In the genomic region with DNA sequence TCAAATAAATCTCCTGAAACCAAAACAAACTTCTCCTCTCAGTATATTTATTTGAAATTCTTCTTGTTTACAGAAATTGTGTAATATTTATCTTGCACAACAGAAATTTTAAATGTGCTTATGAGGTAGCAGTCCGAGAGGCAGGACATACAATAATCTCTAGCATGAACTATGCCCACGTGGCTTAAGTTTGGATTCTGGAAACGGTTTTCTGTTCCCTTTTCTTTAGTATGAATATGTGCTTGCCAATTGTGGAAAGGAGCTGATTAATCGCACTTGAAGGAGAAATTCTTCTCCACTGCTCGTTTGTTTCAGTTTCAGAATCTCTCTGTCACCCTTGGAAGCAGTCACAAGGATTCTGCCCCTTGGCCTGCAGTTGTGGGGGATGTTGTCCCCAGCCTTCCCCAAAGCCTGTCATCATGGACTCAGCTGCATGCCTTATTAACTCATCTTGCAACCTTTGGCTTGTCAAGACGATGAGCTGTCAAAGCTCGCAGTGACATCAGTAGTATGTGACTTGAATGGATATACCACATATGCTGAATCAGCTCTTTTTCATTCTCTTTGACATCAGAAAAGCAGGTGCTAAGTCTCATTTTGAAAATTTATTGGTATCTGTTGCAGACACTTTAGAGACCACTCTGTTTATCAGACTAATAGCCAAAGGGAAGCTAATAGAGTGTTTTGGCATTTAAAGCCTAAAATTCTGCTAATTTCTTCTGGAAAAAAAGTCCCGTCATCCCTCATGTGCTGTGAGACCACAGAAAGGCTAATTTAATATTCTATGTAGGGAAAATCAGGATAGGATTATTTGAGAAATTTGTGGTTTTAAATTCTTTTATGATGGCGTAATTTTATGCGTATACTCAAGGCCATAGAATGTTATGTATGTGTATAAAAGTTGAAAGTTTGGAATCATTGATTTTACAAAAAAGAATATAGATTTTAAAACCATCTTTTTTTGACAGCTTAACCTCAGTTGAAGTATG, we compare ENCODE assay signal across 8 cellular contexts.
DNase-seq lines count a peak whose midpoint lies in the region; ATAC-seq, FAIRE-seq and TF ChIP-seq lines count a peak whose summit lies in the region.

No MANE protein-coding gene starts in this region.

- H3K27ac ChIP-seq in GM12878 (ENCODE audit: control insufficient read depth, insufficient read depth) (no peak overlapping the region; the same call in 1 of the 2 replicates), lower lobe of right lung (peak overlapping the region; percentile 12), vagina (peak overlapping the region; percentile 72)

- in situ Hi-C loops in GM12878 (cut with MboI) = no loop called here

- CTCF ChIA-PET in GM12878 (lab: Yijun Ruan, JAX) = interaction anchor here (0.8 to 2.5 kb wide), 10 partner anchors 9 to 168 kb away, joined by 3 to 11 read pairs (median 4); no protein-coding TSS in a partner anchor

- no peaks in the 10 kb centered on the region for H4K20me1 ChIP-seq in GM12878 (ENCODE audit: control insufficient read depth, insufficient read depth)

- H3K4me1 ChIP-seq in GM12878 (ENCODE audit: control insufficient read depth, insufficient read depth, low read length) (peaks cover 11% of the 10 kb centered on the region), lower lobe of right lung (peaks cover 22% of the 10 kb centered on the region), vagina (peaks cover 32% of the 10 kb centered on the region)

- no peak for TF ChIP-seq EP300 in GM12878 (IDR thresholded peaks at IDR 0.05; ENCODE audit: borderline replicate concordance in 1 of 2, control insufficient read depth in 1 of 2, low read depth in 2 of 2, low read length in 2 of 2)

- H2AFZ ChIP-seq in GM12878 (ENCODE audit: control insufficient read depth, low read depth, low read length) = no peak overlapping the region

- FAIRE-seq in GM12878 (lab: Jason Lieb, UNC) = no peak

- peak overlapping the region; percentile 56 for H3K4me2 ChIP-seq in GM12878 (ENCODE audit: control insufficient read depth, insufficient read depth)

- 38% methylated on average over 10 of the region's 10 CpGs for WGBS in GM12878 (ENCODE audit: insufficient coverage, insufficient replicate concordance, low lambda C conversion rate, missing lambda C conversion rate)

- peaks cover 75% of the 10 kb centered on the region for H3K79me2 ChIP-seq in GM12878 (ENCODE audit: control insufficient read depth, insufficient read depth, low read length)

- SMC1A ChIA-PET in GM12878 (lab: Charles Lee; ENCODE audit: uncharacterized antibody, unreplicated experiment) = interaction anchor here (0.6 to 3.1 kb wide), 19 partner anchors 8 to 164 kb away, joined by 3 to 18 read pairs (median 3); no protein-coding TSS in a partner anchor

- no peak for TF ChIP-seq POLR2A in GM12878 (IDR thresholded peaks at IDR 0.05; ENCODE audit: low read depth, low read length)
- no peak for TF ChIP-seq POLR2A in vagina (IDR thresholded peaks at IDR 0.05)

- TF ChIP-seq RAD21 in GM12878 (IDR thresholded peaks at IDR 0.05; ENCODE audit: insufficient read depth, low read depth, low read length) = no peak

- TF ChIP-seq CTCF in GM12878 (IDR thresholded peaks at IDR 0.05 in 2 of 3, conservative IDR thresholded peaks at IDR 0.05 in 1 of 3; ENCODE audit: control insufficient read depth in 2 of 3, extremely low read depth in 1 of 3, insufficient read depth in 1 of 3, low read depth in 3 of 3, low read length in 3 of 3) = no peak
- no peak for TF ChIP-seq CTCF in lower lobe of right lung (IDR thresholded peaks at IDR 0.05)
- no peak for TF ChIP-seq CTCF in vagina (IDR thresholded peaks at IDR 0.05)

- no peaks in the 10 kb centered on the region for H3K27me3 ChIP-seq in GM12878 (replicated peaks in 1 of 2; ENCODE audit: control insufficient read depth in 2 of 2, insufficient read depth in 2 of 2, low read length in 1 of 2)
- H3K27me3 ChIP-seq in lower lobe of right lung (ENCODE audit: low read depth) = no peaks in the 10 kb centered on the region
- H3K27me3 ChIP-seq in vagina = no peaks in the 10 kb centered on the region

- H3K9ac ChIP-seq in GM12878 (ENCODE audit: control insufficient read depth, insufficient read depth, low read length) = no peak overlapping the region

- ATAC-seq in GM12878 (peak; percentile 90), lower lobe of right lung (peak; percentile 83), GM19023 (IDR thresholded peaks at IDR 0.05; ENCODE audit: unreplicated experiment) (no peak), HG03045 (IDR thresholded peaks at IDR 0.05; ENCODE audit: unreplicated experiment) (no peak)

- H3K9me3 ChIP-seq in GM12878 (replicated peaks; ENCODE audit: control insufficient read depth, insufficient read depth, low read length) = no peaks in the 10 kb centered on the region; the same call in 1 of the 3 replicates
- no peaks in the 10 kb centered on the region for H3K9me3 ChIP-seq in lower lobe of right lung
- H3K9me3 ChIP-seq in vagina = no peaks in the 10 kb centered on the region

- no TSS peak for BruUV-seq in GM12878 (replicated peaks; lab: Mats Ljungman, UMichigan)

- intact Hi-C loops in GM12878 (cut with micrococcal nuclease; ENCODE audit: unreplicated experiment) (no loop called here), lower lobe of right lung (cut with DNase I) (no loop called here), vagina (cut with DNase I) (no loop called here)

- POLR2A ChIA-PET in GM12878 (lab: Charles Lee) = interaction anchor here (0.8 to 1.4 kb wide), 3 partner anchors 14 to 20 kb away, joined by 3 to 4 read pairs (median 4); no protein-coding TSS in a partner anchor

- DNase-seq in GM03348 (ENCODE audit: low spot score) (peak; percentile 28), HuH-7.5 (ENCODE audit: low spot score) (peak; percentile 31), GM12878 (ENCODE audit: low read depth, low spot score) (peak; percentile 30), lower lobe of right lung (no peak), vagina (ENCODE audit: extremely low spot score in 2 of 2) (no peak), NCI-H1694 (lab: John Stamatoyannopoulos, UW) (no peak)

- H3K4me3 ChIP-seq in GM12878 = no peak overlapping the region
- peak overlapping the region; percentile 38 for H3K4me3 ChIP-seq in lower lobe of right lung
- peak overlapping the region in 1 of 2 donors; percentile 29 for H3K4me3 ChIP-seq in vagina

- RAD21 ChIA-PET in GM12878 (lab: Charles Lee; ENCODE audit: unreplicated experiment) = interaction anchor here (0.5 to 1.5 kb wide), 11 partner anchors 9 to 544 kb away, joined by 3 to 4 read pairs (median 4); no protein-coding TSS in a partner anchor

- H3K36me3 ChIP-seq in GM12878 (ENCODE audit: control insufficient read depth in 2 of 2, insufficient read depth in 2 of 2, low read length in 1 of 2) (no peaks in the 10 kb centered on the region; a peak in 1 of 4 replicates), lower lobe of right lung (no peaks in the 10 kb centered on the region), vagina (no peaks in the 10 kb centered on the region)

TF ChIP-seq in GM12878, 131 proteins besides CTCF, POLR2A, EP300 and RAD21 (continues in another document):
- peak; percentile 59; the same call in 1 of the 2 replicates for TF ChIP-seq SPI1 (IDR thresholded peaks at IDR 0.05; ENCODE audit: borderline replicate concordance, insufficient read depth, low read depth, low read length)
- TF ChIP-seq NR2F1 (conservative IDR thresholded peaks at IDR 0.05) = 0 out of 2 replicates have a peak, but pooled peaks have one; percentile 24
- no peak for TF ChIP-seq LARP7 (IDR thresholded peaks at IDR 0.05)
- TF ChIP-seq YY1 (IDR thresholded peaks at IDR 0.05; ENCODE audit: low read depth, low read length) = no peak
- no peak for TF ChIP-seq MYB (IDR thresholded peaks at IDR 0.05; ENCODE audit: borderline replicate concordance, low read depth, low read length)
- TF ChIP-seq, protein P1, sequence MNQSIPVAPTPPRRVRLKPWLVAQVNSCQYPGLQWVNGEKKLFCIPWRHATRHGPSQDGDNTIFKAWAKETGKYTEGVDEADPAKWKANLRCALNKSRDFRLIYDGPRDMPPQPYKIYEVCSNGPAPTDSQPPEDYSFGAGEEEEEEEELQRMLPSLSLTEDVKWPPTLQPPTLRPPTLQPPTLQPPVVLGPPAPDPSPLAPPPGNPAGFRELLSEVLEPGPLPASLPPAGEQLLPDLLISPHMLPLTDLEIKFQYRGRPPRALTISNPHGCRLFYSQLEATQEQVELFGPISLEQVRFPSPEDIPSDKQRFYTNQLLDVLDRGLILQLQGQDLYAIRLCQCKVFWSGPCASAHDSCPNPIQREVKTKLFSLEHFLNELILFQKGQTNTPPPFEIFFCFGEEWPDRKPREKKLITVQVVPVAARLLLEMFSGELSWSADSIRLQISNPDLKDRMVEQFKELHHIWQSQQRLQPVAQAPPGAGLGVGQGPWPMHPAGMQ (IDR thresholded peaks at IDR 0.05; ENCODE audit: borderline replicate concordance) = no peak
- no peak for TF ChIP-seq MAX (IDR thresholded peaks at IDR 0.05; ENCODE audit: low read depth, low read length)
- no peak for TF ChIP-seq ZBED1 (IDR thresholded peaks at IDR 0.05; ENCODE audit: borderline replicate concordance)
- no peak for TF ChIP-seq RUNX3 (IDR thresholded peaks at IDR 0.05; ENCODE audit: low read length)
- TF ChIP-seq, protein P2, sequence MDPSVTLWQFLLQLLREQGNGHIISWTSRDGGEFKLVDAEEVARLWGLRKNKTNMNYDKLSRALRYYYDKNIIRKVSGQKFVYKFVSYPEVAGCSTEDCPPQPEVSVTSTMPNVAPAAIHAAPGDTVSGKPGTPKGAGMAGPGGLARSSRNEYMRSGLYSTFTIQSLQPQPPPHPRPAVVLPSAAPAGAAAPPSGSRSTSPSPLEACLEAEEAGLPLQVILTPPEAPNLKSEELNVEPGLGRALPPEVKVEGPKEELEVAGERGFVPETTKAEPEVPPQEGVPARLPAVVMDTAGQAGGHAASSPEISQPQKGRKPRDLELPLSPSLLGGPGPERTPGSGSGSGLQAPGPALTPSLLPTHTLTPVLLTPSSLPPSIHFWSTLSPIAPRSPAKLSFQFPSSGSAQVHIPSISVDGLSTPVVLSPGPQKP (IDR thresholded peaks at IDR 0.05; ENCODE audit: low read depth, low read length) = no peak
- no peak for TF ChIP-seq SMAD5 (IDR thresholded peaks at IDR 0.05; ENCODE audit: low read depth)
- no peak for TF ChIP-seq POLR2AphosphoS2 (IDR thresholded peaks at IDR 0.05; ENCODE audit: low read depth, low read length)
- TF ChIP-seq TAF1 (IDR thresholded peaks at IDR 0.05; ENCODE audit: borderline replicate concordance, low read depth, low read length) = no peak
- TF ChIP-seq JUND (IDR thresholded peaks at IDR 0.05; ENCODE audit: low read depth, low read length) = no peak
- no peak for TF ChIP-seq CEBPB (IDR thresholded peaks at IDR 0.05; ENCODE audit: borderline replicate concordance in 1 of 2, low read depth in 2 of 2, low read length in 2 of 2)
- TF ChIP-seq SREBF2 (IDR thresholded peaks at IDR 0.05; ENCODE audit: low read length) = no peak
- peak; percentile 91 for TF ChIP-seq CREB1 (IDR thresholded peaks at IDR 0.05; ENCODE audit: low read depth)
- TF ChIP-seq RFX5 (IDR thresholded peaks at IDR 0.05; ENCODE audit: low read depth, low read length) = no peak

Comparison
In these comparisons a context has a peak if more than half of its experiments do, and no peak if none do; other contexts are left out.
1. DNase-seq: peak in GM03348 (single experiment), HuH-7.5 (single experiment) and GM12878 (single experiment); none in lower lobe of right lung (single experiment), vagina (0 of 2) and NCI-H1694 (single experiment).
2. ATAC-seq: peak in GM12878 (single experiment) and lower lobe of right lung (2 of 2); none in GM19023 (single experiment) and HG03045 (single experiment).